ENCODE assay signal across 8 cellular contexts in the genomic region with DNA sequence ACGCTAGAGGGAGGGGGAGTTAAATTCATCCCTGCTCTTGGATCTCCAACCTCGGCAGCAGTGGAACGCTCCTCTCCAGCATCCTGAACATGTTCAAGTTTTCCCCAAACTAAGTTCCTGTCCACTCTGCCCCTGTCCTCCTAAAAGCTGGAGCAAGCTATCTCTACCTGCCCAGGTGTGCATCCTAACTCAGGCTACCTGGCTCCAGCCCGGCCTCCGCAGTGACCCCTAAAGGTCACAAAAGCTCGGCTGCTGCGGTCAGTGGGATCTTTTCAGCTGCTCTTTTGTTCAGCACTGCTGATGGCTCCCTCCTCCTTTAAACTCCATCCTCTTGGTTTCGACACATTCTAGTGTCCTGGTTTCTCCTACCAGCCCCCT. TPM values are rescaled to one million over a fixed set of nuclear protein-coding genes. Genes with fewer than 3 reads are reported as not detected.
DNase-seq lines count a peak whose midpoint lies in the region; ATAC-seq and TF ChIP-seq lines count a peak whose summit lies in the region.

No MANE protein-coding gene starts in this region.

- H3K9ac ChIP-seq in HUES6 (ENCODE audit: low read length) (peak overlapping the region; percentile 84), mucosa of rectum (ENCODE audit: low read depth in 1 of 2, low read length in 2 of 2) (peak overlapping the region in 1 of 2 donors; percentile 87)

- in situ Hi-C loops in brain microvascular endothelial cell (cut with HindIII; ENCODE audit: low pct_ligation_motif_present, low sequenced_read_pairs) (no loop called here), G401 (cut with HindIII; ENCODE audit: low sequenced_read_pairs) (no loop called here)

- H3K27me3 ChIP-seq in HUES6 (ENCODE audit: control insufficient read depth, insufficient read depth, low read length) = no peaks in the 10 kb centered on the region
- H3K27me3 ChIP-seq in brain microvascular endothelial cell (replicated peaks) = no peaks in the 10 kb centered on the region
- no peaks in the 10 kb centered on the region for H3K27me3 ChIP-seq in mucosa of rectum (ENCODE audit: control insufficient read depth in 2 of 2, insufficient read depth in 2 of 2, low read length in 2 of 2)

- DNase-seq in AG10803 (ENCODE audit: low read depth) = peak; percentile 28
- DNase-seq in brain microvascular endothelial cell = no peak
- DNase-seq in NCI-H2107 (lab: John Stamatoyannopoulos, UW) = no peak
- no peak for DNase-seq in G401 (ENCODE audit: low spot score)

- ATAC-seq in HG03432 (IDR thresholded peaks at IDR 0.05; ENCODE audit: unreplicated experiment) (no peak), HG02678 (IDR thresholded peaks at IDR 0.05; ENCODE audit: unreplicated experiment) (no peak)

- peaks cover 30% of the 10 kb centered on the region for H3K4me1 ChIP-seq in HUES6 (ENCODE audit: control insufficient read depth, insufficient read depth, low read length)
- peaks cover 18 to 38% of the 10 kb centered on the region in 2 donors for H3K4me1 ChIP-seq in mucosa of rectum (ENCODE audit: control insufficient read depth in 2 of 2, insufficient read depth in 2 of 2, low read length in 2 of 2)

- H3K27ac ChIP-seq in HUES6 (ENCODE audit: low read depth, low read length) = no peak overlapping the region
- no peak overlapping the region for H3K27ac ChIP-seq in brain microvascular endothelial cell
- no peak overlapping the region for H3K27ac ChIP-seq in mucosa of rectum (ENCODE audit: low read depth in 2 of 2, low read length in 2 of 2)

- no peaks in the 10 kb centered on the region for H3K9me3 ChIP-seq in HUES6 (ENCODE audit: control insufficient read depth, insufficient read depth, low read depth, low read length)
- H3K9me3 ChIP-seq in mucosa of rectum (ENCODE audit: control insufficient read depth in 2 of 2, low read length in 2 of 2) = no peaks in the 10 kb centered on the region

- H3K4me3 ChIP-seq in AG10803 (ENCODE audit: low read length) (peak overlapping the region; percentile 81), HUES6 (ENCODE audit: low read depth, low read length) (peak overlapping the region; percentile 66), brain microvascular endothelial cell (ENCODE audit: low read depth, low read length) (peak overlapping the region; percentile 77), mucosa of rectum (ENCODE audit: low read length in 2 of 2) (peak overlapping the region; percentile 82 to 86)

- H3K36me3 ChIP-seq in HUES6 (ENCODE audit: control insufficient read depth, insufficient read depth, low read length) (peaks cover 4% of the 10 kb centered on the region; the same call in 1 of the 2 replicates), brain microvascular endothelial cell (replicated peaks) (no peaks in the 10 kb centered on the region), mucosa of rectum (ENCODE audit: control insufficient read depth in 2 of 2, insufficient read depth in 2 of 2, low read length in 2 of 2) (no peaks in the 10 kb centered on the region)

- no peak for TF ChIP-seq CTCF in AG10803 (conservative IDR thresholded peaks at IDR 0.05; ENCODE audit: low read length)
- TF ChIP-seq CTCF in brain microvascular endothelial cell (IDR thresholded peaks at IDR 0.05; ENCODE audit: low read depth, low read length, missing control alignments) = no peak

RNA-seq across cellular contexts. Expression of a gene that starts 1.4 kb away (rescaled TPM):
- 6.3 and 12.7 TPM in 2 replicates for total RNA-seq in G401 (2014; rRNA removed; shearing (Covaris generic))

RNA-seq across cellular contexts. Expression of a gene that starts 35.9 kb away (rescaled TPM):
- 2.3 and 3.3 TPM in 2 replicates for total RNA-seq in G401 (2014; rRNA removed; shearing (Covaris generic))
